ENCODE assay signal across 10 cellular contexts in genomic region chr19:15469513-15470297, GRCh38. TPM values are rescaled to one million over a fixed set of nuclear protein-coding genes. Genes with fewer than 3 reads are reported as not detected.
DNase-seq lines count a peak whose midpoint lies in the region; TF ChIP-seq lines count a peak whose summit lies in the region.
"Had no signal": no experiment of that assay in that cellular context is flagged by ENCODE, and none has a peak within 500 bp of the region (broad histone marks: within the 10 kb centered on the region; RNA-seq: fewer than 3 reads in every experiment).

No MANE protein-coding gene starts in this region.

- H3K4me3 ChIP-seq in neural progenitor cell = peak overlapping the region; percentile 21
- no peak overlapping the region for H3K4me3 ChIP-seq in BE2C (ENCODE audit: low read depth, low read length)

- intact Hi-C loops in dendritic cell treated with granulocyte-macrophage colony-stimulating factor and Interleukin-4, amounts not matched to agents 40 ng/mL and 50 ng/mL, for 4 days (cut with micrococcal nuclease) = no loop called here

- peak overlapping the region; percentile 61 for H3K4me2 ChIP-seq in neural progenitor cell

- no peaks in the 10 kb centered on the region for H3K9me3 ChIP-seq in neural progenitor cell (ENCODE audit: low read depth)
- H3K9me3 ChIP-seq in BE2C = no peaks in the 10 kb centered on the region

- peak overlapping the region; percentile 85 for H3K4me3 Mint-ChIP-seq in dendritic cell treated with granulocyte-macrophage colony-stimulating factor and Interleukin-4, amounts not matched to agents 40 ng/mL and 50 ng/mL, for 4 days
- H3K4me3 Mint-ChIP-seq in neural progenitor cell = no peak overlapping the region

- H3K36me3 Mint-ChIP-seq in dendritic cell treated with granulocyte-macrophage colony-stimulating factor and Interleukin-4, amounts not matched to agents 40 ng/mL and 50 ng/mL, for 4 days (ENCODE audit: low read depth) = no peaks in the 10 kb centered on the region
- no peaks in the 10 kb centered on the region for H3K36me3 Mint-ChIP-seq in neural progenitor cell

- H3F3A ChIP-seq in neural progenitor cell (ENCODE audit: low read depth) = no peaks in the 10 kb centered on the region

- no peak overlapping the region for H3K27ac ChIP-seq in neural progenitor cell

- H3K27me3 ChIP-seq in neural progenitor cell = peaks cover 69% of the 10 kb centered on the region
- peaks cover 25% of the 10 kb centered on the region for H3K27me3 ChIP-seq in BE2C

- H3K4me1 ChIP-seq in neural progenitor cell (no peaks in the 10 kb centered on the region), BE2C (no peaks in the 10 kb centered on the region)

- H3K9ac ChIP-seq in neural progenitor cell = no peak overlapping the region

- TF ChIP-seq CTCF in neural progenitor cell (IDR thresholded peaks at IDR 0.05) (no peak), BE2C (IDR thresholded peaks at IDR 0.05; ENCODE audit: low read depth, low read length) (no peak)

- H3K9me3 Mint-ChIP-seq in dendritic cell treated with granulocyte-macrophage colony-stimulating factor and Interleukin-4, amounts not matched to agents 40 ng/mL and 50 ng/mL, for 4 days = no peaks in the 10 kb centered on the region
- H3K9me3 Mint-ChIP-seq in neural progenitor cell = peaks cover 12% of the 10 kb centered on the region

- no peaks in the 10 kb centered on the region for H4K20me1 ChIP-seq in neural progenitor cell (ENCODE audit: low read depth)

- peak overlapping the region; percentile 11 for H3K27ac Mint-ChIP-seq in dendritic cell treated with granulocyte-macrophage colony-stimulating factor and Interleukin-4, amounts not matched to agents 40 ng/mL and 50 ng/mL, for 4 days
- no peak overlapping the region for H3K27ac Mint-ChIP-seq in neural progenitor cell

- peak overlapping the region; percentile 50 for H2AFZ ChIP-seq in neural progenitor cell (replicated peaks)

- H3K4me1 Mint-ChIP-seq in dendritic cell treated with granulocyte-macrophage colony-stimulating factor and Interleukin-4, amounts not matched to agents 40 ng/mL and 50 ng/mL, for 4 days (ENCODE audit: low read depth) = peaks cover 37% of the 10 kb centered on the region
- H3K4me1 Mint-ChIP-seq in neural progenitor cell = peaks cover 2% of the 10 kb centered on the region

- H3K27me3 Mint-ChIP-seq in dendritic cell treated with granulocyte-macrophage colony-stimulating factor and Interleukin-4, amounts not matched to agents 40 ng/mL and 50 ng/mL, for 4 days = peaks cover 42% of the 10 kb centered on the region
- H3K27me3 Mint-ChIP-seq in neural progenitor cell (ENCODE audit: insufficient read depth, low read depth) = peaks cover 48% of the 10 kb centered on the region

- peak; percentile 7 for DNase-seq in COLO668 (lab: John Stamatoyannopoulos, UW; ENCODE audit: unreplicated experiment)
- peak; percentile 9 for DNase-seq in NOMO-1 treated with DMSO at 0.1 percent for 48 hours (lab: John Stamatoyannopoulos, UW; ENCODE audit: unreplicated experiment)
- peak; percentile 32 for DNase-seq in neural progenitor cell (ENCODE audit: low spot score)
- DNase-seq in BE2C = no peak
- DNase-seq in SW480 (ENCODE audit: low spot score) = no peak
- no peak for DNase-seq in GDM1 (lab: John Stamatoyannopoulos, UW)
- DNase-seq in NCI-H2171 (lab: John Stamatoyannopoulos, UW) = no peak
- DNase-seq: caudate nucleus had no signal

- H3K79me2 ChIP-seq in neural progenitor cell (ENCODE audit: low read depth) = no peaks in the 10 kb centered on the region

- H3K36me3 ChIP-seq in neural progenitor cell = no peaks in the 10 kb centered on the region
- H3K36me3 ChIP-seq in BE2C = no peaks in the 10 kb centered on the region

RNA-seq across cellular contexts. Expression of gene RASAL3, which starts 5.4 kb away (rescaled TPM):
- not detected in 2 replicates for total RNA-seq in neural progenitor cell (ENCODE audit: low replicate concordance)
- polyA plus RNA-seq in BE2C (2012; ENCODE audit: insufficient read depth, insufficient read length, low read depth) = not detected
- total RNA-seq: NCI-H460 had no signal

RNA-seq across cellular contexts. Expression of gene PGLYRP2, which starts 9.6 kb away (rescaled TPM):
- not detected in 2 replicates for total RNA-seq in neural progenitor cell (ENCODE audit: low replicate concordance)
- polyA plus RNA-seq in BE2C (2012; ENCODE audit: insufficient read depth, insufficient read length, low read depth) = not detected
- total RNA-seq: NCI-H460 had no signal

RNA-seq across cellular contexts. Expression of gene WIZ, which starts 19.9 kb away (rescaled TPM):
- total RNA-seq in neural progenitor cell (ENCODE audit: low replicate concordance) = 9.1 and 30.3 TPM in 2 replicates
- 119 TPM for polyA plus RNA-seq in BE2C (2012; ENCODE audit: insufficient read depth, insufficient read length, low read depth)

RNA-seq across cellular contexts. Expression of gene CYP4F22, which starts 38.6 kb away (rescaled TPM):
- total RNA-seq in neural progenitor cell (ENCODE audit: low replicate concordance) = not detected in 2 replicates
- not detected for polyA plus RNA-seq in BE2C (2012; ENCODE audit: insufficient read depth, insufficient read length, low read depth)
- total RNA-seq: NCI-H460 had no signal

RNA-seq across cellular contexts. Expression of gene AKAP8L, which starts 50.9 kb away (rescaled TPM):
- total RNA-seq in neural progenitor cell (ENCODE audit: low replicate concordance) = 131 and 210 TPM in 2 replicates
- 405 TPM for polyA plus RNA-seq in BE2C (2012; ENCODE audit: insufficient read depth, insufficient read length, low read depth)

Comparison
In these comparisons a context has a peak if more than half of its experiments do, and no peak if none do; other contexts are left out.
1. DNase-seq: peak in COLO668 (single experiment), NOMO-1 treated with DMSO at 0.1 percent for 48 hours (single experiment) and neural progenitor cell (single experiment); none in BE2C (single experiment), SW480 (single experiment), GDM1 (single experiment) and NCI-H2171 (single experiment).